In genomic region chr19:47379398-47379938, GRCh38 we compare ENCODE assay signal across 22 cellular contexts. TPM values are rescaled to one million over a fixed set of nuclear protein-coding genes. Genes with fewer than 3 reads are reported as not detected.
DNase-seq lines count a peak whose midpoint lies in the region; ATAC-seq and TF ChIP-seq lines count a peak whose summit lies in the region.
"Had no signal": no experiment of that assay in that cellular context is flagged by ENCODE, and none has a peak within 500 bp of the region (broad histone marks: within the 10 kb centered on the region; RNA-seq: fewer than 3 reads in every experiment).

No MANE protein-coding gene starts in this region.

- TF ChIP-seq POLR2A in vagina (IDR thresholded peaks at IDR 0.05): no peak
- TF ChIP-seq POLR2A in esophagus squamous epithelium (IDR thresholded peaks at IDR 0.05): no peak
- no peak for TF ChIP-seq POLR2A in testis (IDR thresholded peaks at IDR 0.05)

- H3K4me1 ChIP-seq in endodermal cell (ENCODE audit: control insufficient read depth, insufficient read depth, low read length) (no peaks in the 10 kb centered on the region), vagina (no peaks in the 10 kb centered on the region), esophagus squamous epithelium (no peaks in the 10 kb centered on the region), testis (peaks cover 8% of the 10 kb centered on the region)
- H3K4me1 ChIP-seq: upper lobe of right lung had no signal

- peak overlapping the region; percentile 38 for H3K27ac ChIP-seq in endodermal cell (ENCODE audit: low read depth, low read length)
- H3K27ac ChIP-seq in vagina: no peak overlapping the region
- no peak overlapping the region for H3K27ac ChIP-seq in esophagus squamous epithelium
- H3K27ac ChIP-seq in testis: no peak overlapping the region
- H3K27ac ChIP-seq: adrenal gland, GM23248, upper lobe of right lung had no signal

- H3K4me1 Mint-ChIP-seq in endodermal cell: no peaks in the 10 kb centered on the region
- H3K4me1 Mint-ChIP-seq in activated T-cell treated with anti-CD3 and anti-CD28 coated beads, Interleukin-2, amount 50 U/mL, for 4 hours (ENCODE audit: low read depth): peaks cover 20% of the 10 kb centered on the region

- TF ChIP-seq CTCF in endodermal cell (conservative IDR thresholded peaks at IDR 0.05) (no peak), vagina (IDR thresholded peaks at IDR 0.05) (no peak), esophagus squamous epithelium (IDR thresholded peaks at IDR 0.05) (no peak), testis (IDR thresholded peaks at IDR 0.05) (no peak)

- intact Hi-C loops in vagina (cut with DNase I): no loop called here
- intact Hi-C loops in esophagus squamous epithelium (cut with DNase I): no loop called here
- intact Hi-C loops in testis (cut with DNase I; ENCODE audit: low total_unique reads): no loop called here

- H3K36me3 Mint-ChIP-seq in endodermal cell (ENCODE audit: low read depth): peaks cover 47% of the 10 kb centered on the region
- peaks cover 22% of the 10 kb centered on the region for H3K36me3 Mint-ChIP-seq in activated T-cell treated with anti-CD3 and anti-CD28 coated beads, Interleukin-2, amount 50 U/mL, for 4 hours (ENCODE audit: insufficient read depth)

- DNase-seq in C1 segment of cervical spinal cord (lab: John Stamatoyannopoulos, UW) (peak in 11 of 14 donors; percentile 3 to 80 (median 41)), NCI-H2171 treated with DMSO at 0.1 percent for 48 hours (lab: John Stamatoyannopoulos, UW) (peak; percentile 84), endodermal cell (no peak), occipital lobe (lab: John Stamatoyannopoulos, UW) (peak; percentile 79), vagina (ENCODE audit: extremely low spot score in 2 of 2) (no peak), esophagus squamous epithelium (lab: John Stamatoyannopoulos, UW) (no peak), testis (no peak)
- DNase-seq in activated T-cell treated with anti-CD3 and anti-CD28 coated beads, Interleukin-2, amount 50 U/mL, for 4 hours: no peak
- DNase-seq: activated CD4-positive, CD25-positive, alpha-beta regulatory T cell; adrenal gland; COR-L47; GF-D8; GM23248; islet precursor cell; mesenchymal stem cell; NCI-H446; SHP77 treated with DMSO at 0.1 percent for 48 hours; spleen; upper lobe of right lung had no signal

- 96 to 97% methylated on average over 11 to 23 of the region's 23 CpGs for WGBS in endodermal cell (ENCODE audit: insufficient coverage in 1 of 2, insufficient read length in 1 of 2), 2 experiments
- 88 to 93% methylated on average over 3 to 19 of the region's 23 CpGs for WGBS in esophagus squamous epithelium, 2 donors
- WGBS in testis, 2 donors: 94 to 97% methylated on average over 19 to 20 of the region's 23 CpGs

- no peaks in the 10 kb centered on the region for H3K27me3 ChIP-seq in endodermal cell (ENCODE audit: control insufficient read depth, insufficient read depth, low read length, poor library complexity, severe bottlenecking)
- H3K27me3 ChIP-seq in vagina: no peaks in the 10 kb centered on the region
- no peaks in the 10 kb centered on the region for H3K27me3 ChIP-seq in esophagus squamous epithelium
- H3K27me3 ChIP-seq in testis: no peaks in the 10 kb centered on the region
- H3K27me3 ChIP-seq: adrenal gland, spleen, upper lobe of right lung had no signal

- H3K36me3 ChIP-seq in endodermal cell (ENCODE audit: control insufficient read depth, insufficient read depth, low read length) (peaks cover 66% of the 10 kb centered on the region), vagina (peaks cover 0 to 67% of the 10 kb centered on the region in 2 donors), esophagus squamous epithelium (peaks cover 45 to 80% (median 54%) of the 10 kb centered on the region in 3 donors), testis (ENCODE audit: low read depth, missing control alignments) (no peaks in the 10 kb centered on the region)

- no peaks in the 10 kb centered on the region for H3K9me3 Mint-ChIP-seq in endodermal cell
- no peaks in the 10 kb centered on the region for H3K9me3 Mint-ChIP-seq in activated T-cell treated with anti-CD3 and anti-CD28 coated beads, Interleukin-2, amount 50 U/mL, for 4 hours
- H3K9me3 Mint-ChIP-seq: activated T-helper 17 cell treated with anti-CD3 and anti-CD28 coated beads, Interleukin-2, amount 50 U/mL, for 72 hours had no signal

- H3K9me3 ChIP-seq in endodermal cell (ENCODE audit: control insufficient read depth, low read length): no peaks in the 10 kb centered on the region
- no peaks in the 10 kb centered on the region for H3K9me3 ChIP-seq in vagina
- H3K9me3 ChIP-seq in esophagus squamous epithelium: no peaks in the 10 kb centered on the region
- H3K9me3 ChIP-seq in testis: no peaks in the 10 kb centered on the region
- H3K9me3 ChIP-seq: adrenal gland, spleen, upper lobe of right lung had no signal

- H3K9ac ChIP-seq in endodermal cell (ENCODE audit: extremely low read depth, low read length, poor library complexity, severe bottlenecking): no peak overlapping the region
- H3K9ac ChIP-seq: GM23248 had no signal

- H3K4me3 Mint-ChIP-seq in endodermal cell: no peak overlapping the region
- H3K4me3 Mint-ChIP-seq in activated T-cell treated with anti-CD3 and anti-CD28 coated beads, Interleukin-2, amount 50 U/mL, for 4 hours: no peak overlapping the region
- H3K4me3 Mint-ChIP-seq: activated T-helper 17 cell treated with anti-CD3 and anti-CD28 coated beads, Interleukin-2, amount 50 U/mL, for 72 hours had no signal

- H3K4me3 ChIP-seq in endodermal cell (ENCODE audit: low read length): no peak overlapping the region
- H3K4me3 ChIP-seq in vagina: no peak overlapping the region
- H3K4me3 ChIP-seq in esophagus squamous epithelium: no peak overlapping the region
- no peak overlapping the region for H3K4me3 ChIP-seq in testis
- H3K4me3 ChIP-seq: adrenal gland, GM23248, spleen, upper lobe of right lung had no signal

- no peaks in the 10 kb centered on the region for H3K27me3 Mint-ChIP-seq in endodermal cell (ENCODE audit: insufficient read depth)
- H3K27me3 Mint-ChIP-seq in activated T-cell treated with anti-CD3 and anti-CD28 coated beads, Interleukin-2, amount 50 U/mL, for 4 hours (ENCODE audit: low read depth): no peaks in the 10 kb centered on the region
- H3K27me3 Mint-ChIP-seq: activated T-helper 17 cell treated with anti-CD3 and anti-CD28 coated beads, Interleukin-2, amount 50 U/mL, for 72 hours had no signal

- no peak for ATAC-seq in activated T-cell treated with anti-CD3 and anti-CD28 coated beads, Interleukin-2, amount 50 U/mL, for 4 hours
- ATAC-seq: activated T-helper 17 cell treated with anti-CD3 and anti-CD28 coated beads, Interleukin-2, amount 50 U/mL, for 72 hours; upper lobe of right lung had no signal

- no peak overlapping the region for H3K27ac Mint-ChIP-seq in endodermal cell
- H3K27ac Mint-ChIP-seq: activated T-helper 17 cell treated with anti-CD3 and anti-CD28 coated beads, Interleukin-2, amount 50 U/mL, for 72 hours had no signal

RNA-seq across cellular contexts. Expression of gene DHX34, which starts 30.4 kb away (rescaled TPM):
- total RNA-seq in endodermal cell: 10 to 100 TPM; 36.9 to 43.9 TPM
- polyA plus RNA-seq in endodermal cell (2013, experiment 1 of 2): 18.1 TPM
- 16.1 TPM for polyA plus RNA-seq in endodermal cell (2013, experiment 2 of 2)
- 10.8 TPM for total RNA-seq in occipital lobe
- 15.2 TPM for total RNA-seq in vagina
- total RNA-seq in activated T-cell treated with anti-CD3 and anti-CD28 coated beads, Interleukin-2, amount 50 U/mL, for 4 hours: 10 to 100 TPM; 38.1 to 41.0 (median 38.6) TPM
- 10 to 100 TPM; 10.7 to 20.8 (median 17.7) TPM for total RNA-seq in esophagus squamous epithelium
- 100 to 1,000 TPM in 1 of 2 donors, 10 to 100 TPM in 1; 67.5 to 102 TPM for total RNA-seq in testis
- 55.1 TPM for polyA plus RNA-seq in testis (ENCODE audit: insufficient read depth, low read depth, low replicate concordance)

RNA-seq across cellular contexts. Expression of gene MEIS3, which starts 39.9 kb away (rescaled TPM):
- total RNA-seq in endodermal cell (100 to 1,000 TPM in 1 of 2 donors, 10 to 100 TPM in 1; 47.7 to 132 TPM), occipital lobe (74.6 TPM), vagina (20.6 TPM), esophagus squamous epithelium (10 to 100 TPM in 1 of 4 donors, 1 to 10 TPM in 3; 1.0 to 13.5 (median 3.9) TPM), testis (10 to 100 TPM; 12.5 to 21.3 TPM)
- 150 TPM for polyA plus RNA-seq in endodermal cell (2013, experiment 1 of 2)
- 154 TPM for polyA plus RNA-seq in endodermal cell (2013, experiment 2 of 2)
- under 1 TPM in 1 of 3 donors, not detected in 2; 0.16 TPM for total RNA-seq in activated T-cell treated with anti-CD3 and anti-CD28 coated beads, Interleukin-2, amount 50 U/mL, for 4 hours
- polyA plus RNA-seq in testis (ENCODE audit: insufficient read depth, low read depth, low replicate concordance): 17.4 TPM
- total RNA-seq: activated CD8-positive, alpha-beta memory T cell treated with anti-CD3 and anti-CD28 coated beads for 36 hours had no signal
- polyA plus RNA-seq: endothelial cell of umbilical vein had no signal

RNA-seq across cellular contexts. Expression of gene C5AR2, which starts 47.5 kb away (rescaled TPM):
- total RNA-seq in endodermal cell (not detected), occipital lobe (0.31 TPM), vagina (15.2 TPM), esophagus squamous epithelium (1 to 10 TPM in 1 of 4 donors, under 1 TPM in 3; 0.21 to 1.3 (median 0.63) TPM), testis (1 to 10 TPM; 2.7 to 3.9 TPM)
- not detected for polyA plus RNA-seq in endodermal cell (2013, experiment 1 of 2)
- polyA plus RNA-seq in endodermal cell (2013, experiment 2 of 2): not detected
- not detected for total RNA-seq in activated T-cell treated with anti-CD3 and anti-CD28 coated beads, Interleukin-2, amount 50 U/mL, for 4 hours
- polyA plus RNA-seq in testis (ENCODE audit: insufficient read depth, low read depth, low replicate concordance): 2.8 TPM
- total RNA-seq: activated CD8-positive, alpha-beta memory T cell treated with anti-CD3 and anti-CD28 coated beads for 36 hours; endothelial cell of umbilical vein had no signal
- polyA plus RNA-seq: endothelial cell of umbilical vein had no signal

Comparison
In these comparisons a context has a peak if more than half of its experiments do, and no peak if none do; other contexts are left out.
1. DNase-seq: peak in C1 segment of cervical spinal cord (11 of 14), NCI-H2171 treated with DMSO at 0.1 percent for 48 hours (single experiment) and occipital lobe (single experiment); none in endodermal cell (single experiment), vagina (0 of 2), activated T-cell treated with anti-CD3 and anti-CD28 coated beads, Interleukin-2, amount 50 U/mL, for 4 hours (single experiment), esophagus squamous epithelium (single experiment) and testis (single experiment).